ENCODE assay signal across 21 cellular contexts in genomic region chr12:68403296-68403695, GRCh38.
"Had no signal": no experiment of that assay in that cellular context is flagged by ENCODE, and none has a peak within 500 bp of the region (broad histone marks: within the 10 kb centered on the region; RNA-seq: fewer than 3 reads in every experiment).

No MANE protein-coding gene starts in this region.

- ATAC-seq: activated T-helper 17 cell treated with anti-CD3 and anti-CD28 coated beads, Interleukin-2, amount 50 U/mL, for 72 hours; naive thymus-derived CD8-positive, alpha-beta T cell; T-cell had no signal

- H3K36me3 ChIP-seq: adrenal gland, ascending aorta, left ventricle myocardium inferior, neural progenitor cell, sigmoid colon, thoracic aorta had no signal

- DNase-seq: activated CD8-positive, alpha-beta memory T cell treated with anti-CD3 and anti-CD28 coated beads for 24 hours; activated CD8-positive, alpha-beta memory T cell treated with anti-CD3 and anti-CD28 coated beads, Interleukin-2, amount 50 U/mL, for 4 hours; activated naive CD4-positive, alpha-beta T cell; activated T-cell treated with anti-CD3 and anti-CD28 coated beads, Interleukin-2, amount 50 U/mL, for 24 hours; adrenal gland; endodermal cell; foreskin fibroblast; left ventricle myocardium inferior; naive thymus-derived CD8-positive, alpha-beta T cell; posterior cingulate gyrus; retina; sigmoid colon; stimulated activated CD4-positive, alpha-beta T cell treated with anti-CD3 and anti-CD28 coated beads, Interleukin-4, amount 100 ng/mL, for 1 hour; stimulated activated naive CD4-positive, alpha-beta T cell treated with Interleukin-2 at 50 U/mL for 16 hours; T-cell had no signal

- H3K27me3 ChIP-seq: adrenal gland, ascending aorta, neural progenitor cell, sigmoid colon had no signal

- H2AFZ ChIP-seq: neural progenitor cell had no signal

- H3K9ac ChIP-seq: neural progenitor cell had no signal

- H3K4me3 ChIP-seq: adrenal gland, ascending aorta, coronary artery, left ventricle myocardium inferior, neural progenitor cell, sigmoid colon, thoracic aorta had no signal

- H3K4me1 ChIP-seq: neural progenitor cell had no signal

- H3K27ac ChIP-seq: adrenal gland, ascending aorta, coronary artery, left ventricle myocardium inferior, neural progenitor cell, sigmoid colon, thoracic aorta had no signal

- H3K4me2 ChIP-seq: neural progenitor cell had no signal

- H3K9me3 ChIP-seq: adrenal gland, ascending aorta, left ventricle myocardium inferior, sigmoid colon, thoracic aorta had no signal

- FAIRE-seq: TTC549 had no signal
